In the genomic region with DNA sequence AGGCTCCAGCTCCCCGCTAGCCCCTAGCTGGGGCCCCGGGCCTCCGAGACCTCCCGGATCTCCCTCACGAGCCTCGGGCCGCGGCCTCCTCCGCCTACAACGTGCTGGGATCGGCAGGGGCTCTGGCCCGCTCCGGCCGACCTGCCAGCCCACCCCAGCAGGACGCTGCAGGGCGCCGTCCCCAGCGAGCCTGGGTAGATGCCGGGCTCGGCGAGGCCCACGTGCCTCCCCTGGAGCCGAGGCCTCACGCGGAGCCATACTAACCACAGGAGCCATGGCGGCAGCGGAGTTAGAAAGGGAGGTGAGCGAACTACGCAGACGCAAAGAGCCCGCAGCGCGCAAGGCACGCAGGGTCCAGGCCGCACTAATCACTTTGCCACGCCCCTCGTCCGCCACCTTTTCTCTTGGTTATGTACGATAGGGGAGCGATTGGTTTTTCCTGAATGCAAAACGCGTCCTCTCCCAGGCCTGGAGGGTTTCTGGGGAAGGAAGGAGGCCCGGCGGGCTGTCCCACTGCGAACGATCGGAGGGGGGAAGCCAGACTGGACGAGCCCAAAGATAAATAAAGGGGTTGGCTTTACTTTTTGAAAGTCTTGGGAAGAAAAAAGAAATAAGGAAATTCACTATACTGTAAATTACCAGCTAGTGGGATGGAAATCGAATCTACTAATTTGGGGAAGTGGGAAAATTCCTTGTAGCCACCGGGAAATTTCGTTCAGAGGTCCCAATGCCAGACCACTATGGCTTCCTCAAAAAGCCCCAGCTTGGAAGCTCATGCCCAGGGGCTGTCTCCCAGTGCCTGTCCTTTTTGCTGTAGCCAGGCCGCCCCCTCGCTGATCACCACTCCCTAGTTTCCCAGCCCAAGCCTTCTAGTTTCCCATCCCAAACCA, we compare ENCODE assay signal across 1 cellular context.
A peak's percentile ranks its signal among the peaks of the same experiment; 100 is the strongest.
TF ChIP-seq lines count a peak whose summit lies in the region.

A gene (minus strand): TSS at position 298 of the 890 bp plus-strand sequence. CDS start 22 bp downstream, at position 276.

TF ChIP-seq in K562, 482 proteins besides CTCF, POLR2A, EP300 and RAD21 (continued from another document and continues in another):
- TF ChIP-seq, protein P1, sequence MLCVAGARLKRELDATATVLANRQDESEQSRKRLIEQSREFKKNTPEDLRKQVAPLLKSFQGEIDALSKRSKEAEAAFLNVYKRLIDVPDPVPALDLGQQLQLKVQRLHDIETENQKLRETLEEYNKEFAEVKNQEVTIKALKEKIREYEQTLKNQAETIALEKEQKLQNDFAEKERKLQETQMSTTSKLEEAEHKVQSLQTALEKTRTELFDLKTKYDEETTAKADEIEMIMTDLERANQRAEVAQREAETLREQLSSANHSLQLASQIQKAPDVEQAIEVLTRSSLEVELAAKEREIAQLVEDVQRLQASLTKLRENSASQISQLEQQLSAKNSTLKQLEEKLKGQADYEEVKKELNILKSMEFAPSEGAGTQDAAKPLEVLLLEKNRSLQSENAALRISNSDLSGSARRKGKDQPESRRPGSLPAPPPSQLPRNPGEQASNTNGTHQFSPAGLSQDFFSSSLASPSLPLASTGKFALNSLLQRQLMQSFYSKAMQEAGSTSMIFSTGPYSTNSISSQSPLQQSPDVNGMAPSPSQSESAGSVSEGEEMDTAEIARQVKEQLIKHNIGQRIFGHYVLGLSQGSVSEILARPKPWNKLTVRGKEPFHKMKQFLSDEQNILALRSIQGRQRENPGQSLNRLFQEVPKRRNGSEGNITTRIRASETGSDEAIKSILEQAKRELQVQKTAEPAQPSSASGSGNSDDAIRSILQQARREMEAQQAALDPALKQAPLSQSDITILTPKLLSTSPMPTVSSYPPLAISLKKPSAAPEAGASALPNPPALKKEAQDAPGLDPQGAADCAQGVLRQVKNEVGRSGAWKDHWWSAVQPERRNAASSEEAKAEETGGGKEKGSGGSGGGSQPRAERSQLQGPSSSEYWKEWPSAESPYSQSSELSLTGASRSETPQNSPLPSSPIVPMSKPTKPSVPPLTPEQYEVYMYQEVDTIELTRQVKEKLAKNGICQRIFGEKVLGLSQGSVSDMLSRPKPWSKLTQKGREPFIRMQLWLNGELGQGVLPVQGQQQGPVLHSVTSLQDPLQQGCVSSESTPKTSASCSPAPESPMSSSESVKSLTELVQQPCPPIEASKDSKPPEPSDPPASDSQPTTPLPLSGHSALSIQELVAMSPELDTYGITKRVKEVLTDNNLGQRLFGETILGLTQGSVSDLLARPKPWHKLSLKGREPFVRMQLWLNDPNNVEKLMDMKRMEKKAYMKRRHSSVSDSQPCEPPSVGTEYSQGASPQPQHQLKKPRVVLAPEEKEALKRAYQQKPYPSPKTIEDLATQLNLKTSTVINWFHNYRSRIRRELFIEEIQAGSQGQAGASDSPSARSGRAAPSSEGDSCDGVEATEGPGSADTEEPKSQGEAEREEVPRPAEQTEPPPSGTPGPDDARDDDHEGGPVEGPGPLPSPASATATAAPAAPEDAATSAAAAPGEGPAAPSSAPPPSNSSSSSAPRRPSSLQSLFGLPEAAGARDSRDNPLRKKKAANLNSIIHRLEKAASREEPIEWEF (CRISPR knock-in tag; IDR thresholded peaks at IDR 0.05): 0 out of 2 replicates have a peak, but pooled peaks have one; percentile 42
- TF ChIP-seq MTA3 (IDR thresholded peaks at IDR 0.05; ENCODE audit: borderline replicate concordance) (peak; percentile 75; the same call in 1 of the 2 replicates), ADNP (tag; IDR thresholded peaks at IDR 0.05) (no peak), ARNT (IDR thresholded peaks at IDR 0.05) (no peak), POLR2AphosphoS2 (IDR thresholded peaks at IDR 0.05; ENCODE audit: low read length) (peak; percentile 86; the same call in 1 of the 2 replicates), ZNF232 (CRISPR knock-in tag; IDR thresholded peaks at IDR 0.05) (no peak), CBX8 (IDR thresholded peaks at IDR 0.05; ENCODE audit: borderline replicate concordance, extremely low read depth, low read depth, low read length, poor library complexity, severe bottlenecking) (no peak), BRF1 (IDR thresholded peaks at IDR 0.05; ENCODE audit: borderline replicate concordance, extremely low read depth, insufficient read length) (no peak), STAT5B (CRISPR knock-in tag; IDR thresholded peaks at IDR 0.05) (no peak), TARDBP (IDR thresholded peaks at IDR 0.05) (no peak), NEUROD1 (IDR thresholded peaks at IDR 0.05; ENCODE audit: borderline replicate concordance, low read depth, low read length, partially characterized antibody) (peak; percentile 96), MCM5 (IDR thresholded peaks at IDR 0.05; ENCODE audit: low read depth) (no peak), TRIM28 (IDR thresholded peaks at IDR 0.05) (no peak; the same call in 1 of the 2 replicates), PTTG1 (tag; IDR thresholded peaks at IDR 0.05; ENCODE audit: low read depth) (0 out of 2 replicates have a peak, but pooled peaks have one; percentile 31), ZNF197 (CRISPR knock-in tag; IDR thresholded peaks at IDR 0.05; ENCODE audit: low read depth) (no peak), BCOR (IDR thresholded peaks at IDR 0.05) (peak; percentile 42; the same call in 1 of the 2 replicates), ZNF707 (CRISPR knock-in tag; conservative IDR thresholded peaks at IDR 0.05) (peak; percentile 23; the same call in 1 of the 2 replicates), ZNF165 (CRISPR knock-in tag; IDR thresholded peaks at IDR 0.05; ENCODE audit: borderline replicate concordance) (no peak), PTBP1 (IDR thresholded peaks at IDR 0.05; ENCODE audit: low read depth, low read length) (0 out of 2 replicates have a peak, but pooled peaks have one; percentile 31), SIN3A (IDR thresholded peaks at IDR 0.05; ENCODE audit: borderline replicate concordance in 2 of 2, control insufficient read depth in 1 of 2, low read depth in 2 of 2, low read length in 2 of 2) (peak; percentile 66 to 93; a peak in 2 of 4 replicates), RAD51 (IDR thresholded peaks at IDR 0.05; ENCODE audit: borderline replicate concordance, low read depth) (no peak; the same call in 1 of the 2 replicates), KDM2B (CRISPR knock-in tag; IDR thresholded peaks at IDR 0.05) (peak; percentile 80; the same call in 1 of the 2 replicates), CAMTA2 (CRISPR knock-in tag; conservative IDR thresholded peaks at IDR 0.05) (no peak), ZNF717 (CRISPR knock-in tag; IDR thresholded peaks at IDR 0.05) (no peak), NFE2 (IDR thresholded peaks at IDR 0.05; ENCODE audit: low read depth) (no peak)
- TF ChIP-seq, protein P2, sequence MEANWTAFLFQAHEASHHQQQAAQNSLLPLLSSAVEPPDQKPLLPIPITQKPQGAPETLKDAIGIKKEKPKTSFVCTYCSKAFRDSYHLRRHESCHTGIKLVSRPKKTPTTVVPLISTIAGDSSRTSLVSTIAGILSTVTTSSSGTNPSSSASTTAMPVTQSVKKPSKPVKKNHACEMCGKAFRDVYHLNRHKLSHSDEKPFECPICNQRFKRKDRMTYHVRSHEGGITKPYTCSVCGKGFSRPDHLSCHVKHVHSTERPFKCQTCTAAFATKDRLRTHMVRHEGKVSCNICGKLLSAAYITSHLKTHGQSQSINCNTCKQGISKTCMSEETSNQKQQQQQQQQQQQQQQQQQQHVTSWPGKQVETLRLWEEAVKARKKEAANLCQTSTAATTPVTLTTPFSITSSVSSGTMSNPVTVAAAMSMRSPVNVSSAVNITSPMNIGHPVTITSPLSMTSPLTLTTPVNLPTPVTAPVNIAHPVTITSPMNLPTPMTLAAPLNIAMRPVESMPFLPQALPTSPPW (CRISPR knock-in tag; IDR thresholded peaks at IDR 0.05): peak; percentile 45
- TF ChIP-seq, protein P3, sequence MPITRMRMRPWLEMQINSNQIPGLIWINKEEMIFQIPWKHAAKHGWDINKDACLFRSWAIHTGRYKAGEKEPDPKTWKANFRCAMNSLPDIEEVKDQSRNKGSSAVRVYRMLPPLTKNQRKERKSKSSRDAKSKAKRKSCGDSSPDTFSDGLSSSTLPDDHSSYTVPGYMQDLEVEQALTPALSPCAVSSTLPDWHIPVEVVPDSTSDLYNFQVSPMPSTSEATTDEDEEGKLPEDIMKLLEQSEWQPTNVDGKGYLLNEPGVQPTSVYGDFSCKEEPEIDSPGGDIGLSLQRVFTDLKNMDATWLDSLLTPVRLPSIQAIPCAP (CRISPR knock-in tag; IDR thresholded peaks at IDR 0.05; ENCODE audit: borderline replicate concordance): no peak
- TF ChIP-seq, protein P4, sequence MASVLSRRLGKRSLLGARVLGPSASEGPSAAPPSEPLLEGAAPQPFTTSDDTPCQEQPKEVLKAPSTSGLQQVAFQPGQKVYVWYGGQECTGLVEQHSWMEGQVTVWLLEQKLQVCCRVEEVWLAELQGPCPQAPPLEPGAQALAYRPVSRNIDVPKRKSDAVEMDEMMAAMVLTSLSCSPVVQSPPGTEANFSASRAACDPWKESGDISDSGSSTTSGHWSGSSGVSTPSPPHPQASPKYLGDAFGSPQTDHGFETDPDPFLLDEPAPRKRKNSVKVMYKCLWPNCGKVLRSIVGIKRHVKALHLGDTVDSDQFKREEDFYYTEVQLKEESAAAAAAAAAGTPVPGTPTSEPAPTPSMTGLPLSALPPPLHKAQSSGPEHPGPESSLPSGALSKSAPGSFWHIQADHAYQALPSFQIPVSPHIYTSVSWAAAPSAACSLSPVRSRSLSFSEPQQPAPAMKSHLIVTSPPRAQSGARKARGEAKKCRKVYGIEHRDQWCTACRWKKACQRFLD (CRISPR knock-in tag; IDR thresholded peaks at IDR 0.05): peak; percentile 56; the same call in 1 of the 2 replicates
- TF ChIP-seq, protein P5, sequence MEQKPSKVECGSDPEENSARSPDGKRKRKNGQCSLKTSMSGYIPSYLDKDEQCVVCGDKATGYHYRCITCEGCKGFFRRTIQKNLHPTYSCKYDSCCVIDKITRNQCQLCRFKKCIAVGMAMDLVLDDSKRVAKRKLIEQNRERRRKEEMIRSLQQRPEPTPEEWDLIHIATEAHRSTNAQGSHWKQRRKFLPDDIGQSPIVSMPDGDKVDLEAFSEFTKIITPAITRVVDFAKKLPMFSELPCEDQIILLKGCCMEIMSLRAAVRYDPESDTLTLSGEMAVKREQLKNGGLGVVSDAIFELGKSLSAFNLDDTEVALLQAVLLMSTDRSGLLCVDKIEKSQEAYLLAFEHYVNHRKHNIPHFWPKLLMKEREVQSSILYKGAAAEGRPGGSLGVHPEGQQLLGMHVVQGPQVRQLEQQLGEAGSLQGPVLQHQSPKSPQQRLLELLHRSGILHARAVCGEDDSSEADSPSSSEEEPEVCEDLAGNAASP (IDR thresholded peaks at IDR 0.05): no peak
- TF ChIP-seq, protein P6, sequence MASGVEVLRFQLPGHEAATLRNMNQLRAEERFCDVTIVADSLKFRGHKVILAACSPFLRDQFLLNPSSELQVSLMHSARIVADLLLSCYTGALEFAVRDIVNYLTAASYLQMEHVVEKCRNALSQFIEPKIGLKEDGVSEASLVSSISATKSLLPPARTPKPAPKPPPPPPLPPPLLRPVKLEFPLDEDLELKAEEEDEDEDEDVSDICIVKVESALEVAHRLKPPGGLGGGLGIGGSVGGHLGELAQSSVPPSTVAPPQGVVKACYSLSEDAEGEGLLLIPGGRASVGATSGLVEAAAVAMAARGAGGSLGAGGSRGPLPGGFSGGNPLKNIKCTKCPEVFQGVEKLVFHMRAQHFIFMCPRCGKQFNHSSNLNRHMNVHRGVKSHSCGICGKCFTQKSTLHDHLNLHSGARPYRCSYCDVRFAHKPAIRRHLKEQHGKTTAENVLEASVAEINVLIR (CRISPR knock-in tag; IDR thresholded peaks at IDR 0.05): peak; percentile 48; the same call in 1 of the 2 replicates
- TF ChIP-seq, protein P7, sequence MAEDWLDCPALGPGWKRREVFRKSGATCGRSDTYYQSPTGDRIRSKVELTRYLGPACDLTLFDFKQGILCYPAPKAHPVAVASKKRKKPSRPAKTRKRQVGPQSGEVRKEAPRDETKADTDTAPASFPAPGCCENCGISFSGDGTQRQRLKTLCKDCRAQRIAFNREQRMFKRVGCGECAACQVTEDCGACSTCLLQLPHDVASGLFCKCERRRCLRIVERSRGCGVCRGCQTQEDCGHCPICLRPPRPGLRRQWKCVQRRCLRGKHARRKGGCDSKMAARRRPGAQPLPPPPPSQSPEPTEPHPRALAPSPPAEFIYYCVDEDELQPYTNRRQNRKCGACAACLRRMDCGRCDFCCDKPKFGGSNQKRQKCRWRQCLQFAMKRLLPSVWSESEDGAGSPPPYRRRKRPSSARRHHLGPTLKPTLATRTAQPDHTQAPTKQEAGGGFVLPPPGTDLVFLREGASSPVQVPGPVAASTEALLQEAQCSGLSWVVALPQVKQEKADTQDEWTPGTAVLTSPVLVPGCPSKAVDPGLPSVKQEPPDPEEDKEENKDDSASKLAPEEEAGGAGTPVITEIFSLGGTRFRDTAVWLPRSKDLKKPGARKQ (CRISPR knock-in tag; IDR thresholded peaks at IDR 0.05): no peak
- TF ChIP-seq, protein P8, sequence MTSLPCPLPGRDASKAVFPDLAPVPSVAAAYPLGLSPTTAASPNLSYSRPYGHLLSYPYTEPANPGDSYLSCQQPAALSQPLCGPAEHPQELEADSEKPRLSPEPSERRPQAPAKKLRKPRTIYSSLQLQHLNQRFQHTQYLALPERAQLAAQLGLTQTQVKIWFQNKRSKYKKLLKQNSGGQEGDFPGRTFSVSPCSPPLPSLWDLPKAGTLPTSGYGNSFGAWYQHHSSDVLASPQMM (CRISPR knock-in tag; IDR thresholded peaks at IDR 0.05): no peak
- TF ChIP-seq, protein P9, sequence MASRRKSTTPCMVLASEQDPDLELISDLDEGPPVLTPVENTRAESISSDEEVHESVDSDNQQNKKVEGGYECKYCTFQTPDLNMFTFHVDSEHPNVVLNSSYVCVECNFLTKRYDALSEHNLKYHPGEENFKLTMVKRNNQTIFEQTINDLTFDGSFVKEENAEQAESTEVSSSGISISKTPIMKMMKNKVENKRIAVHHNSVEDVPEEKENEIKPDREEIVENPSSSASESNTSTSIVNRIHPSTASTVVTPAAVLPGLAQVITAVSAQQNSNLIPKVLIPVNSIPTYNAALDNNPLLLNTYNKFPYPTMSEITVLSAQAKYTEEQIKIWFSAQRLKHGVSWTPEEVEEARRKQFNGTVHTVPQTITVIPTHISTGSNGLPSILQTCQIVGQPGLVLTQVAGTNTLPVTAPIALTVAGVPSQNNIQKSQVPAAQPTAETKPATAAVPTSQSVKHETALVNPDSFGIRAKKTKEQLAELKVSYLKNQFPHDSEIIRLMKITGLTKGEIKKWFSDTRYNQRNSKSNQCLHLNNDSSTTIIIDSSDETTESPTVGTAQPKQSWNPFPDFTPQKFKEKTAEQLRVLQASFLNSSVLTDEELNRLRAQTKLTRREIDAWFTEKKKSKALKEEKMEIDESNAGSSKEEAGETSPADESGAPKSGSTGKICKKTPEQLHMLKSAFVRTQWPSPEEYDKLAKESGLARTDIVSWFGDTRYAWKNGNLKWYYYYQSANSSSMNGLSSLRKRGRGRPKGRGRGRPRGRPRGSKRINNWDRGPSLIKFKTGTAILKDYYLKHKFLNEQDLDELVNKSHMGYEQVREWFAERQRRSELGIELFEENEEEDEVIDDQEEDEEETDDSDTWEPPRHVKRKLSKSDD (conservative IDR thresholded peaks at IDR 0.05; ENCODE audit: low read length): peak; percentile 93
- TF ChIP-seq, protein P10, sequence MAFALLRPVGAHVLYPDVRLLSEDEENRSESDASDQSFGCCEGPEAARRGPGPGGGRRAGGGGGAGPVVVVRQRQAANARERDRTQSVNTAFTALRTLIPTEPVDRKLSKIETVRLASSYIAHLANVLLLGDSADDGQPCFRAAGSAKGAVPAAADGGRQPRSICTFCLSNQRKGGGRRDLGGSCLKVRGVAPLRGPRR (CRISPR knock-in tag; IDR thresholded peaks at IDR 0.05): 0 out of 2 replicates have a peak, but pooled peaks have one; percentile 29
